ENCODE assay signal across 13 cellular contexts in the genomic region with DNA sequence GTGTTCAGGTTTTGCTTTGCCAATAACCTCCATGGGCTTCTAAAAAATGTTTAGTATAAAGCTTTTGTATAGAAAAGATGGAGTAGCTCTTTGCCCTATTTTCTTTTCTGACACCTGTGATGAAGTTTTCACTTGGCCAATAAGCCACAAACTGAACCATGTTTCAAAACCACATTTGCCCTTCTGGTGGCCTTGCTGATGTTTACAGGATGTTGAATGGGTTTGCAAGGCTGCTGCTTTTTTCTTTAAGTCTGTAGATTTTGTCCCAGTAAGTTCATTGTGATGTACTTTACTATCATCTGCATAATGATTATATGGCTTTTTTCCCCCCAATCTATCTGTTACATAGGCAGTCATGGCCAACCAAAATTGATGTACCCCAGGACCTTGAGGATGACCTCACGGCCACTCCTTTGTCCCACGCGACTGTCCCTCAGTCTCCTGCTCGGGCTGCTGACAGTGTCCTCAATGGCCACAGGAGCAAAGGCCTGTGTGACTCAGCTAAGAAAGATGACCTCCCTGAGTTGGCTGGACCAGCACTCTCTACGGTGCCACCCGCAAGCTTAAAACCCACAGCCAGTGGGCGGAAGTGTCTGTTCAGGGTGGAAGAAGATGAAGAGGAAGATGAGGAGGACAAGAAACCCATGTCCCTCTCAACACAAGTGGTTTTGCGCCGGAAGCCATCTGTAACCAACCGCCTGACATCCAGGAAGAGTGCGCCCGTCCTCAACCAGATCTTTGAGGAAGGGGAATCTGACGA.
A peak's percentile ranks its signal among the peaks of the same experiment; 100 is the strongest.
DNase-seq lines count a peak whose midpoint lies in the region; ATAC-seq and TF ChIP-seq lines count a peak whose summit lies in the region.
"Had no signal": no experiment of that assay in that cellular context is flagged by ENCODE, and none has a peak within 500 bp of the region (broad histone marks: within the 10 kb centered on the region; RNA-seq: fewer than 3 reads in every experiment).

No MANE protein-coding gene starts in this region.

- ATAC-seq in mucosa of descending colon (peak; percentile 63), GM19467 (IDR thresholded peaks at IDR 0.05; ENCODE audit: unreplicated experiment) (no peak)
- ATAC-seq: GM23338 had no signal

- H3K9me3 ChIP-seq in mucosa of descending colon (peaks cover 4% of the 10 kb centered on the region), transverse colon (peaks cover 0 to 3% of the 10 kb centered on the region in 2 donors), uterus (peaks cover 0 to 2% of the 10 kb centered on the region in 2 donors)

- no peak for TF ChIP-seq POLR2A in transverse colon (IDR thresholded peaks at IDR 0.05)
- no peak for TF ChIP-seq POLR2A in uterus (IDR thresholded peaks at IDR 0.05)

- H3K27me3 ChIP-seq in transverse colon: no peaks in the 10 kb centered on the region
- H3K27me3 ChIP-seq in uterus: no peaks in the 10 kb centered on the region

- H3K4me1 Mint-ChIP-seq in activated T-helper 1 cell treated with anti-CD3 and anti-CD28 coated beads, Interleukin-12 subunit alpha, Interleukin-12 subunit beta, Interleukin-2, Interleukin-4 antibody, amounts not matched to agents 30 ng/mL and 10 ng/mL and 1 ng/mL, durations not matched to agents 14 hours and 24 hours and 36 hours (ENCODE audit: low read depth): peaks cover 83% of the 10 kb centered on the region

- H3K4me1 ChIP-seq in mucosa of descending colon (ENCODE audit: low read depth): no peaks in the 10 kb centered on the region
- H3K4me1 ChIP-seq in transverse colon: peaks cover 0 to 11% (median 2%) of the 10 kb centered on the region in 4 donors
- H3K4me1 ChIP-seq in uterus: peaks cover 7 to 13% of the 10 kb centered on the region in 2 donors

- peak in 2 of 3 donors; percentile 7 to 17 for DNase-seq in stimulated activated CD4-positive, alpha-beta T cell treated with anti-CD3 and anti-CD28 coated beads, TNF-alpha, amount 100 ng/mL, for 1 hour (ENCODE audit: low read depth in 3 of 3, low spot score in 1 of 3)
- no peak for DNase-seq in stimulated activated CD4-positive, alpha-beta T cell treated with anti-CD3 and anti-CD28 coated beads, Interleukin-15, amount 100 ng/mL, for 24 hours
- peak; percentile 60 for DNase-seq in activated T-helper 1 cell treated with anti-CD3 and anti-CD28 coated beads, Interleukin-12 subunit alpha, Interleukin-12 subunit beta, Interleukin-2, Interleukin-4 antibody, amounts not matched to agents 30 ng/mL and 10 ng/mL and 1 ng/mL, durations not matched to agents 14 hours and 24 hours and 36 hours (ENCODE audit: low spot score)
- peak in 1 of 3 donors; percentile 31 for DNase-seq in mucosa of descending colon
- peak; percentile 33 for DNase-seq in transverse colon
- no peak for DNase-seq in DMS79 treated with DMSO at 0.1 percent for 48 hours (lab: John Stamatoyannopoulos, UW)
- no peak for DNase-seq in uterus
- DNase-seq: DMS79, mammary epithelial cell, NCI-H1105 treated with DMSO at 0.1 percent for 48 hours had no signal

- H3K27me3 Mint-ChIP-seq in activated T-helper 1 cell treated with anti-CD3 and anti-CD28 coated beads, Interleukin-12 subunit alpha, Interleukin-12 subunit beta, Interleukin-2, Interleukin-4 antibody, amounts not matched to agents 30 ng/mL and 10 ng/mL and 1 ng/mL, durations not matched to agents 14 hours and 24 hours and 36 hours (ENCODE audit: insufficient read depth): no peaks in the 10 kb centered on the region

- intact Hi-C loops in activated T-helper 1 cell treated with anti-CD3 and anti-CD28 coated beads, Interleukin-12 subunit alpha, Interleukin-12 subunit beta, Interleukin-2, Interleukin-4 antibody, amounts not matched to agents 30 ng/mL and 10 ng/mL and 1 ng/mL, durations not matched to agents 14 hours and 24 hours and 36 hours (cut with micrococcal nuclease): loop anchor here (1.0 to 5.0 kb wide), 4 partner anchors 42 to 345 kb away; a partner anchor contains a TSS
- intact Hi-C loops in mucosa of descending colon (cut with DNase I, micrococcal nuclease): no loop called here
- intact Hi-C loops in transverse colon (cut with DNase I; ENCODE audit: low total_unique reads): no loop called here
- intact Hi-C loops in uterus (cut with DNase I; ENCODE audit: low total_unique reads): no loop called here

- in situ Hi-C loops in transverse colon (cut with MboI; ENCODE audit: low pct_ligation_motif_present in 1 of 4, low pct_unique_long_range_greater_than_20kb in 1 of 4, low sequenced_read_pairs in 3 of 4): no loop called here

- peaks cover 22% of the 10 kb centered on the region for H3K9me3 Mint-ChIP-seq in activated T-helper 1 cell treated with anti-CD3 and anti-CD28 coated beads, Interleukin-12 subunit alpha, Interleukin-12 subunit beta, Interleukin-2, Interleukin-4 antibody, amounts not matched to agents 30 ng/mL and 10 ng/mL and 1 ng/mL, durations not matched to agents 14 hours and 24 hours and 36 hours
- H3K9me3 Mint-ChIP-seq: GM23338 had no signal

- no peak overlapping the region for H3K4me3 ChIP-seq in mucosa of descending colon
- H3K4me3 ChIP-seq in transverse colon: no peak overlapping the region
- H3K4me3 ChIP-seq in uterus: no peak overlapping the region
- H3K4me3 ChIP-seq: GM23338 had no signal

- peak overlapping the region; percentile 49 for H3K4me3 Mint-ChIP-seq in activated T-helper 1 cell treated with anti-CD3 and anti-CD28 coated beads, Interleukin-12 subunit alpha, Interleukin-12 subunit beta, Interleukin-2, Interleukin-4 antibody, amounts not matched to agents 30 ng/mL and 10 ng/mL and 1 ng/mL, durations not matched to agents 14 hours and 24 hours and 36 hours
- H3K4me3 Mint-ChIP-seq: GM23338 had no signal

- H3K27ac ChIP-seq in transverse colon: peak overlapping the region in 1 of 4 donors; percentile 39
- H3K27ac ChIP-seq in uterus: peak overlapping the region in 1 of 2 donors; percentile 22
- H3K27ac ChIP-seq: epithelial cell of prostate had no signal

- TF ChIP-seq CTCF in mucosa of descending colon (IDR thresholded peaks at IDR 0.05) (no peak), transverse colon (IDR thresholded peaks at IDR 0.05) (no peak), uterus (IDR thresholded peaks at IDR 0.05) (no peak)

- peaks cover 79% of the 10 kb centered on the region for H3K36me3 Mint-ChIP-seq in activated T-helper 1 cell treated with anti-CD3 and anti-CD28 coated beads, Interleukin-12 subunit alpha, Interleukin-12 subunit beta, Interleukin-2, Interleukin-4 antibody, amounts not matched to agents 30 ng/mL and 10 ng/mL and 1 ng/mL, durations not matched to agents 14 hours and 24 hours and 36 hours (ENCODE audit: low read depth)

- H3K27ac Mint-ChIP-seq in activated T-helper 1 cell treated with anti-CD3 and anti-CD28 coated beads, Interleukin-12 subunit alpha, Interleukin-12 subunit beta, Interleukin-2, Interleukin-4 antibody, amounts not matched to agents 30 ng/mL and 10 ng/mL and 1 ng/mL, durations not matched to agents 14 hours and 24 hours and 36 hours: peak overlapping the region; percentile 92
- H3K27ac Mint-ChIP-seq: GM23338 had no signal

- TF ChIP-seq EP300 in transverse colon (IDR thresholded peaks at IDR 0.05; ENCODE audit: low read depth): no peak

- 91% methylated on average over 13 of the region's 13 CpGs; no CpG with 5 or more reads in 1 of the 2 donors for WGBS in transverse colon (ENCODE audit: low coverage in 1 of 2), 2 donors

- no peaks in the 10 kb centered on the region for H3K36me3 ChIP-seq in mucosa of descending colon (ENCODE audit: low read depth)
- peaks cover 0 to 44% (median 21%) of the 10 kb centered on the region in 4 donors for H3K36me3 ChIP-seq in transverse colon
- no peaks in the 10 kb centered on the region for H3K36me3 ChIP-seq in uterus

Comparison
In these comparisons a context has a peak if more than half of its experiments do, and no peak if none do; other contexts are left out.
1. DNase-seq: peak in stimulated activated CD4-positive, alpha-beta T cell treated with anti-CD3 and anti-CD28 coated beads, TNF-alpha, amount 100 ng/mL, for 1 hour (2 of 3), activated T-helper 1 cell treated with anti-CD3 and anti-CD28 coated beads, Interleukin-12 subunit alpha, Interleukin-12 subunit beta, Interleukin-2, Interleukin-4 antibody, amounts not matched to agents 30 ng/mL and 10 ng/mL and 1 ng/mL, durations not matched to agents 14 hours and 24 hours and 36 hours (single experiment) and transverse colon (single experiment); none in stimulated activated CD4-positive, alpha-beta T cell treated with anti-CD3 and anti-CD28 coated beads, Interleukin-15, amount 100 ng/mL, for 24 hours (single experiment), DMS79 treated with DMSO at 0.1 percent for 48 hours (single experiment) and uterus (0 of 2).